Comparison of ENCODE assay signal across 26 cellular contexts in the genomic region with DNA sequence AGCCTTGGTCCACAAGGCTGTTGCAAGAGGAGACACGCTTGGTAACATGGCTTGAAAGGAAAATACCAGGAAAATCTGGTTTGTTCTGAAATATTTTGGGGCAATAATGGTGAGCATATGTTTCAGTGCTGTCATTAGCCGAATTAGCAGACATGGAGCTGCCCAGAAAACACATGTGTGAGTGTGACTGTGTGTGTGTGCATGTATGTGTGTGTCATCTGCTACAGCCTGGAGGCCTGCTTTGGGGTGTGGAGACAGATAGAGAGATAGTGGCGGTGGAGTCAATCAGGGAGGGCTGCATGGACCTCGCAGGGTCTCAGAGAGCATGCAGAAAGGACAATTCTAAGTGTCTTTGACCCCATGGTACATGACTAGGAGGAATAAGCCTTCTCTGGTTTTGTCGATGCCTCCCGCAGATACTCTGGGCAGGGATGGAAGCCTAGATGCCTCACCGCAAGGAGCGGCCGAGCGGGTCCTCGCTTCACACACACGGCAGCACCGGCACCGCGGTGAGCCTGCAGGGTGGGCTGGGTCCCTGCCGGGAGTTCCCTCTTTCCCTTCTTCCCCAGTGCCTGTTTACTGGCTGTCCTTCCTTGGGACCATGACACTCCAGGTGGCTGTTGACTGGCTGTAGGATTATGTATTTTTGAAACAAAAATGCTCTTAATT. TPM values are rescaled to one million over a fixed set of nuclear protein-coding genes. Genes with fewer than 3 reads are reported as not detected.
A peak's percentile ranks its signal among the peaks of the same experiment; 100 is the strongest.
DNase-seq lines count a peak whose midpoint lies in the region; ATAC-seq, FAIRE-seq and TF ChIP-seq lines count a peak whose summit lies in the region.
"Had no signal": no experiment of that assay in that cellular context is flagged by ENCODE, and none has a peak within 500 bp of the region (broad histone marks: within the 10 kb centered on the region; RNA-seq: fewer than 3 reads in every experiment).

No MANE protein-coding gene starts in this region.

- H3K4me3 ChIP-seq in left ventricle myocardium inferior (peak overlapping the region; percentile 88), heart right ventricle (no peak overlapping the region), esophagus muscularis mucosa (peak overlapping the region; percentile 71 to 91 (median 82))
- H3K4me3 ChIP-seq: colonic mucosa, GM23248, smooth muscle cell, thoracic aorta had no signal

- no peak overlapping the region for H3K27ac Mint-ChIP-seq in neural crest cell (ENCODE audit: unreplicated experiment)
- H3K27ac Mint-ChIP-seq: activated CD4-positive, alpha-beta memory T cell treated with anti-CD3 and anti-CD28 coated beads, Interleukin-2, amount 10 ng/mL, durations not matched to agents 7 days and 5 days; activated naive CD8-positive, alpha-beta T cell treated with anti-CD3 and anti-CD28 coated beads, Interleukin-2, amount 50 U/mL, for 24 hours had no signal

- TF ChIP-seq EP300 in esophagus muscularis mucosa (IDR thresholded peaks at IDR 0.05) = no peak

- DNase-seq in left ventricle myocardium inferior = no peak
- DNase-seq in heart right ventricle = no peak
- no peak for DNase-seq in esophagus muscularis mucosa (ENCODE audit: extremely low spot score)
- no peak for DNase-seq in neural crest cell (ENCODE audit: low read depth, low spot score)
- no peak for DNase-seq in putamen (ENCODE audit: low spot score)
- DNase-seq in HTR-8/SVneo (ENCODE audit: insufficient read length, low spot score) = no peak
- no peak for DNase-seq in NCI-H774 (lab: John Stamatoyannopoulos, UW)
- DNase-seq: activated CD4-positive, alpha-beta memory T cell treated with anti-CD3 and anti-CD28 coated beads, Interleukin-2, amount 10 ng/mL, durations not matched to agents 7 days and 5 days; activated CD4-positive, CD25-positive, alpha-beta regulatory T cell; activated gamma-delta T cell; activated naive CD8-positive, alpha-beta T cell treated with anti-CD3 and anti-CD28 coated beads, Interleukin-2, amount 50 U/mL, for 24 hours; brain microvascular endothelial cell; Caco-2; colonic mucosa; DND-41; GM23248; KG1; NCI-H2171; NCI-H524 treated with DMSO at 0.1 percent for 48 hours; stimulated activated CD4-positive, alpha-beta T cell treated with anti-CD3 and anti-CD28 coated beads, Interleukin-2, amount 100 ng/mL, for 48 hours; stimulated activated naive CD4-positive, alpha-beta T cell had no signal

- H3K36me3 ChIP-seq in left ventricle myocardium inferior = peaks cover 11% of the 10 kb centered on the region
- peaks cover 0 to 53% (median 12%) of the 10 kb centered on the region in 9 donors for H3K36me3 ChIP-seq in heart right ventricle
- peaks cover 0 to 48% (median 32%) of the 10 kb centered on the region in 4 donors for H3K36me3 ChIP-seq in esophagus muscularis mucosa
- H3K36me3 ChIP-seq: colonic mucosa, neutrophil had no signal

- H3K4me3 Mint-ChIP-seq in neural crest cell = peak overlapping the region; percentile 91
- H3K4me3 Mint-ChIP-seq: activated CD4-positive, alpha-beta memory T cell treated with anti-CD3 and anti-CD28 coated beads, Interleukin-2, amount 10 ng/mL, durations not matched to agents 7 days and 5 days; activated naive CD8-positive, alpha-beta T cell treated with anti-CD3 and anti-CD28 coated beads, Interleukin-2, amount 50 U/mL, for 24 hours had no signal

- H3K4me1 Mint-ChIP-seq in neural crest cell = peaks cover 19% of the 10 kb centered on the region

- H3K27me3 Mint-ChIP-seq in neural crest cell (ENCODE audit: low read depth) = peaks cover 6% of the 10 kb centered on the region

- FAIRE-seq in HTR-8/SVneo (lab: Jason Lieb, UNC) = no peak
- FAIRE-seq: A204.1 had no signal

- no peaks in the 10 kb centered on the region for H3K9me3 Mint-ChIP-seq in neural crest cell
- H3K9me3 Mint-ChIP-seq: activated CD4-positive, alpha-beta memory T cell treated with anti-CD3 and anti-CD28 coated beads, Interleukin-2, amount 10 ng/mL, durations not matched to agents 7 days and 5 days; activated naive CD8-positive, alpha-beta T cell treated with anti-CD3 and anti-CD28 coated beads, Interleukin-2, amount 50 U/mL, for 24 hours had no signal

- H3K4me1 ChIP-seq in left ventricle myocardium inferior = peaks cover 72% of the 10 kb centered on the region
- H3K4me1 ChIP-seq in heart right ventricle = peaks cover 0 to 44% (median 12%) of the 10 kb centered on the region in 9 donors
- peaks cover 23 to 75% (median 60%) of the 10 kb centered on the region in 4 donors for H3K4me1 ChIP-seq in esophagus muscularis mucosa
- H3K4me1 ChIP-seq: Caco-2 had no signal

- TF ChIP-seq CTCF in left ventricle myocardium inferior (IDR thresholded peaks at IDR 0.05; ENCODE audit: borderline replicate concordance) = no peak
- TF ChIP-seq CTCF in heart right ventricle (IDR thresholded peaks at IDR 0.05) = no peak
- TF ChIP-seq CTCF in esophagus muscularis mucosa (IDR thresholded peaks at IDR 0.05) = no peak
- TF ChIP-seq CTCF in neural crest cell (conservative IDR thresholded peaks at IDR 0.05) = no peak

- peaks cover 5% of the 10 kb centered on the region for H3K36me3 Mint-ChIP-seq in neural crest cell (ENCODE audit: low read depth)

- H3K9me3 ChIP-seq in left ventricle myocardium inferior (replicated peaks) (no peaks in the 10 kb centered on the region), heart right ventricle (no peaks in the 10 kb centered on the region), esophagus muscularis mucosa (no peaks in the 10 kb centered on the region)
- H3K9me3 ChIP-seq: Caco-2, colonic mucosa, neutrophil, thoracic aorta had no signal

- TF ChIP-seq POLR2A in esophagus muscularis mucosa (IDR thresholded peaks at IDR 0.05; ENCODE audit: low read depth) = no peak

- ATAC-seq in heart right ventricle (no peak), HG03571 (IDR thresholded peaks at IDR 0.05; ENCODE audit: unreplicated experiment) (no peak)
- ATAC-seq: activated naive CD8-positive, alpha-beta T cell treated with anti-CD3 and anti-CD28 coated beads, Interleukin-2, amount 50 U/mL, for 24 hours had no signal

- intact Hi-C loops in left ventricle myocardium inferior (cut with micrococcal nuclease) = no loop called here
- intact Hi-C loops in heart right ventricle (cut with DNase I) = no loop called here
- intact Hi-C loops in esophagus muscularis mucosa (cut with DNase I) = no loop called here

- H3K27ac ChIP-seq in left ventricle myocardium inferior (replicated peaks) (no peak overlapping the region), heart right ventricle (peak overlapping the region in 1 of 10 donors; percentile 100), esophagus muscularis mucosa (replicated peaks in 1 of 4) (peak overlapping the region; percentile 96 to 97 (median 96))
- H3K27ac ChIP-seq: brain microvascular endothelial cell, colonic mucosa, GM23248, neutrophil had no signal

- 94 to 95% methylated on average over 16 of the region's 16 CpGs for WGBS in heart right ventricle, 2 donors
- WGBS in esophagus muscularis mucosa = 85% methylated on average over 16 of the region's 16 CpGs

- H3K27me3 ChIP-seq in left ventricle myocardium inferior (ENCODE audit: low read depth) (peaks cover 14% of the 10 kb centered on the region), heart right ventricle (peaks cover 0 to 14% (median 2%) of the 10 kb centered on the region in 7 donors), esophagus muscularis mucosa (no peaks in the 10 kb centered on the region)
- H3K27me3 ChIP-seq: brain microvascular endothelial cell, colonic mucosa had no signal

RNA-seq across cellular contexts. Expression of a gene that starts 3.5 kb away (rescaled TPM):
- 9.9 TPM for total RNA-seq in left ventricle myocardium inferior
- total RNA-seq in heart right ventricle = 10 to 100 TPM in 1 of 10 donors, 1 to 10 TPM in 9; 3.5 to 18.6 (median 7.2) TPM
- polyA plus RNA-seq in heart right ventricle = 10 to 100 TPM; 16.0 to 22.5 TPM
- total RNA-seq in esophagus muscularis mucosa = 100 to 1,000 TPM in 1 of 4 donors, 10 to 100 TPM in 3; 91.3 to 117 (median 95.0) TPM
- 58.3 and 59.1 TPM in 2 replicates for total RNA-seq in neural crest cell

Comparison
In these comparisons a context has a peak if more than half of its experiments do, and no peak if none do; other contexts are left out.
1. H3K4me3 ChIP-seq: peak in left ventricle myocardium inferior (single experiment) and esophagus muscularis mucosa (4 of 4); none in heart right ventricle (0 of 10).